16 cellular contexts compared by ENCODE assay signal in genomic region chr18:27652480-27653121, GRCh38.
DNase-seq lines count a peak whose midpoint lies in the region; ATAC-seq and TF ChIP-seq lines count a peak whose summit lies in the region.
"Had no signal": no experiment of that assay in that cellular context is flagged by ENCODE, and none has a peak within 500 bp of the region (broad histone marks: within the 10 kb centered on the region; RNA-seq: fewer than 3 reads in every experiment).

No MANE protein-coding gene starts in this region.

- TF ChIP-seq CTCF in cardiac muscle cell (IDR thresholded peaks at IDR 0.05; ENCODE audit: low read depth, low read length): no peak
- TF ChIP-seq CTCF in CD14-positive monocyte (IDR thresholded peaks at IDR 0.05): no peak

- H3K4me3 ChIP-seq in cardiac muscle cell: no peak overlapping the region
- H3K4me3 ChIP-seq: BLaER1, SJCRH30 had no signal

- H3K9me3 ChIP-seq in cardiac muscle cell (ENCODE audit: low read depth): no peaks in the 10 kb centered on the region
- H3K9me3 ChIP-seq: BLaER1, SJCRH30 had no signal

- peaks cover 54% of the 10 kb centered on the region for H3K4me1 ChIP-seq in cardiac muscle cell (ENCODE audit: low read depth)
- H3K4me1 ChIP-seq: BLaER1 had no signal

- CTCF ChIA-PET in activated naive CD4-positive, alpha-beta T cell treated with anti-CD3 and anti-CD28 coated beads for 36 hours (lab: Charles Lee): no interaction called here

- peaks cover 0 to 2% (median 0%) of the 10 kb centered on the region in 3 donors for H3K27me3 Mint-ChIP-seq in CD14-positive monocyte (ENCODE audit: low read depth in 3 of 3)
- H3K27me3 Mint-ChIP-seq in activated naive CD4-positive, alpha-beta T cell treated with anti-CD3 and anti-CD28 coated beads for 36 hours (ENCODE audit: low read depth): no peaks in the 10 kb centered on the region
- H3K27me3 Mint-ChIP-seq: activated B cell treated with CpG ODN at 0.5 μM for 24 hours had no signal

- no peak for TF ChIP-seq POLR2A in GM18505 (IDR thresholded peaks at IDR 0.05; ENCODE audit: borderline replicate concordance, extremely low read depth, insufficient read depth, insufficient read length)

- peak; percentile 23 to 77 for DNase-seq in cardiac muscle cell (ENCODE audit: low read depth in 1 of 2, low spot score in 1 of 2)
- DNase-seq in SW 1271 (lab: John Stamatoyannopoulos, UW): no peak
- DNase-seq in HPDE6-E6E7 (ENCODE audit: extremely low spot score): no peak
- DNase-seq in CD14-positive monocyte (ENCODE audit: low spot score): no peak
- no peak for DNase-seq in activated naive CD4-positive, alpha-beta T cell treated with anti-CD3 and anti-CD28 coated beads for 36 hours
- DNase-seq: activated B cell treated with CpG ODN at 0.5 μM for 24 hours, cerebellar nuclear complex, immature natural killer cell, NCI-H510A, SJCRH30, small intestine had no signal

- no peaks in the 10 kb centered on the region for H3K4me1 Mint-ChIP-seq in CD14-positive monocyte
- no peaks in the 10 kb centered on the region for H3K4me1 Mint-ChIP-seq in activated naive CD4-positive, alpha-beta T cell treated with anti-CD3 and anti-CD28 coated beads for 36 hours (ENCODE audit: low read depth)
- H3K4me1 Mint-ChIP-seq: activated B cell treated with CpG ODN at 0.5 μM for 24 hours, immature natural killer cell, nephron had no signal

- no peaks in the 10 kb centered on the region for H3K36me3 Mint-ChIP-seq in CD14-positive monocyte
- H3K36me3 Mint-ChIP-seq in activated naive CD4-positive, alpha-beta T cell treated with anti-CD3 and anti-CD28 coated beads for 36 hours (ENCODE audit: low read depth): no peaks in the 10 kb centered on the region
- H3K36me3 Mint-ChIP-seq: immature natural killer cell had no signal

- H3K9me3 Mint-ChIP-seq in CD14-positive monocyte: no peaks in the 10 kb centered on the region
- H3K9me3 Mint-ChIP-seq in activated naive CD4-positive, alpha-beta T cell treated with anti-CD3 and anti-CD28 coated beads for 36 hours: peaks cover 2% of the 10 kb centered on the region
- H3K9me3 Mint-ChIP-seq: activated B cell treated with CpG ODN at 0.5 μM for 24 hours, nephron had no signal

- H3K27ac Mint-ChIP-seq in CD14-positive monocyte: no peak overlapping the region
- H3K27ac Mint-ChIP-seq in activated naive CD4-positive, alpha-beta T cell treated with anti-CD3 and anti-CD28 coated beads for 36 hours: no peak overlapping the region
- H3K27ac Mint-ChIP-seq: activated B cell treated with CpG ODN at 0.5 μM for 24 hours, immature natural killer cell, nephron had no signal

- ATAC-seq in GM18505 (IDR thresholded peaks at IDR 0.05; ENCODE audit: unreplicated experiment): peak; percentile 77
- peak; percentile 58 for ATAC-seq in GM21619 (IDR thresholded peaks at IDR 0.05; ENCODE audit: unreplicated experiment)
- peak; percentile 77 for ATAC-seq in HG03457 (IDR thresholded peaks at IDR 0.05; ENCODE audit: unreplicated experiment)

- no peak overlapping the region for H3K4me3 Mint-ChIP-seq in CD14-positive monocyte
- no peak overlapping the region for H3K4me3 Mint-ChIP-seq in activated naive CD4-positive, alpha-beta T cell treated with anti-CD3 and anti-CD28 coated beads for 36 hours
- H3K4me3 Mint-ChIP-seq: activated B cell treated with CpG ODN at 0.5 μM for 24 hours, immature natural killer cell, nephron had no signal

- no peaks in the 10 kb centered on the region for H3K36me3 ChIP-seq in cardiac muscle cell
- H3K36me3 ChIP-seq: BLaER1, SJCRH30 had no signal

- intact Hi-C loops in CD14-positive monocyte (cut with micrococcal nuclease): no loop called here
- intact Hi-C loops in activated naive CD4-positive, alpha-beta T cell treated with anti-CD3 and anti-CD28 coated beads for 36 hours (cut with micrococcal nuclease): no loop called here

- no peaks in the 10 kb centered on the region for H3K27me3 ChIP-seq in cardiac muscle cell
- H3K27me3 ChIP-seq: BLaER1, SJCRH30 had no signal

- peak overlapping the region; percentile 84 for H3K27ac ChIP-seq in cardiac muscle cell
- H3K27ac ChIP-seq: BLaER1, SJCRH30 had no signal

Comparison
In these comparisons a context has a peak if more than half of its experiments do, and no peak if none do; other contexts are left out.
1. DNase-seq: peak in cardiac muscle cell (2 of 2); none in SW 1271 (0 of 2), HPDE6-E6E7 (single experiment), CD14-positive monocyte (single experiment) and activated naive CD4-positive, alpha-beta T cell treated with anti-CD3 and anti-CD28 coated beads for 36 hours (single experiment).
2. Peak in every context shown above with its lines, with median percentiles within 50 percentile points of each other: ATAC-seq.